ENCODE assay signal across 14 cellular contexts in genomic region chr19:32380269-32380668, GRCh38. TPM values are rescaled to one million over a fixed set of nuclear protein-coding genes. Genes with fewer than 3 reads are reported as not detected.
A peak's percentile ranks its signal among the peaks of the same experiment; 100 is the strongest.
DNase-seq lines count a peak whose midpoint lies in the region; ATAC-seq, FAIRE-seq and TF ChIP-seq lines count a peak whose summit lies in the region.
"Had no signal": no experiment of that assay in that cellular context is flagged by ENCODE, and none has a peak within 500 bp of the region (broad histone marks: within the 10 kb centered on the region; RNA-seq: fewer than 3 reads in every experiment).

No MANE protein-coding gene starts in this region.

- H3K27ac ChIP-seq in A549 (no peak overlapping the region), HEK293 (ENCODE audit: extremely low read depth, low read depth, low read length) (no peak overlapping the region)
- H3K27ac ChIP-seq: BLaER1 treated with 17β-estradiol and CSF1 and Interleukin-3, amounts not matched to agents 10 nM and 100 nM; GM23248 had no signal

- no peak for TF ChIP-seq POLR2A in A549 (IDR thresholded peaks at IDR 0.05; ENCODE audit: low read length)

- no peaks in the 10 kb centered on the region for H3K4me1 Mint-ChIP-seq in stimulated activated memory B cell treated with anti-CD40 and anti-IgM and Interleukin-4, amounts not matched to agents 10 μg/mL and 1 μg/mL and 100 μg/mL, for 72 hours
- H3K4me1 Mint-ChIP-seq: B cell had no signal

- no peak overlapping the region for H3K4me2 ChIP-seq in A549
- H3K4me2 ChIP-seq: BLaER1 treated with 17β-estradiol and CSF1 and Interleukin-3, amounts not matched to agents 10 nM and 100 nM had no signal

- H3K4me3 ChIP-seq in A549 (no peak overlapping the region), HEK293 (ENCODE audit: low read depth, low read length) (no peak overlapping the region), mucosa of descending colon (no peak overlapping the region)
- H3K4me3 ChIP-seq: BLaER1 treated with 17β-estradiol and CSF1 and Interleukin-3, amounts not matched to agents 10 nM and 100 nM; GM23248; HAP-1 had no signal

- DNase-seq in A549 (ENCODE audit: low read depth in 1 of 2, low spot score in 1 of 2) (no peak), mucosa of descending colon (no peak), NCI-H2196 treated with DMSO at 0.1 percent for 48 hours (lab: John Stamatoyannopoulos, UW; ENCODE audit: unreplicated experiment) (no peak), nucleus accumbens (lab: John Stamatoyannopoulos, UW) (no peak)
- DNase-seq: Calu3; CD8-positive, alpha-beta T cell; DMS79 treated with DMSO at 0.1 percent for 48 hours; GF-D8; GM23248 had no signal

- TF ChIP-seq EP300 in A549 (IDR thresholded peaks at IDR 0.05): no peak

- peaks cover 46% of the 10 kb centered on the region for H3K36me3 Mint-ChIP-seq in stimulated activated memory B cell treated with anti-CD40 and anti-IgM and Interleukin-4, amounts not matched to agents 10 μg/mL and 1 μg/mL and 100 μg/mL, for 72 hours

- TF ChIP-seq CTCF in A549 (IDR thresholded peaks at IDR 0.05): no peak
- no peak for TF ChIP-seq CTCF in HEK293 (tag by site-specific recombination; IDR thresholded peaks at IDR 0.05)
- no peak for TF ChIP-seq CTCF in mucosa of descending colon (IDR thresholded peaks at IDR 0.05)

- no peak overlapping the region for H3K4me3 Mint-ChIP-seq in stimulated activated memory B cell treated with anti-CD40 and anti-IgM and Interleukin-4, amounts not matched to agents 10 μg/mL and 1 μg/mL and 100 μg/mL, for 72 hours
- H3K4me3 Mint-ChIP-seq: B cell; CD8-positive, alpha-beta T cell had no signal

- 91% methylated on average over 3 of the region's 3 CpGs for WGBS in A549 (ENCODE audit: missing lambda C conversion rate)

- H3K27ac Mint-ChIP-seq in stimulated activated memory B cell treated with anti-CD40 and anti-IgM and Interleukin-4, amounts not matched to agents 10 μg/mL and 1 μg/mL and 100 μg/mL, for 72 hours: peak overlapping the region; percentile 42
- H3K27ac Mint-ChIP-seq: B cell had no signal

- intact Hi-C loops in mucosa of descending colon (cut with DNase I, micrococcal nuclease): no loop called here

- FAIRE-seq in A549 (lab: Jason Lieb, UNC): no peak

- no peaks in the 10 kb centered on the region for H3K9me3 Mint-ChIP-seq in stimulated activated memory B cell treated with anti-CD40 and anti-IgM and Interleukin-4, amounts not matched to agents 10 μg/mL and 1 μg/mL and 100 μg/mL, for 72 hours
- H3K9me3 Mint-ChIP-seq: CD8-positive, alpha-beta T cell had no signal

- H3K36me3 ChIP-seq in HEK293 (ENCODE audit: control insufficient read depth in 2 of 2, insufficient read depth in 1 of 2, low read length in 2 of 2): peaks cover 72 to 81% of the 10 kb centered on the region in 2 experiments
- H3K36me3 ChIP-seq in mucosa of descending colon (ENCODE audit: low read depth): no peaks in the 10 kb centered on the region

- no peak for ATAC-seq in A549
- peak; percentile 37 for ATAC-seq in mucosa of descending colon
- no peak for ATAC-seq in stimulated activated memory B cell treated with anti-CD40 and anti-IgM and Interleukin-4, amounts not matched to agents 10 μg/mL and 1 μg/mL and 100 μg/mL, for 72 hours
- ATAC-seq: CD8-positive, alpha-beta T cell had no signal

- POLR2A ChIA-PET in A549 (lab: Yijun Ruan, JAX) (interaction anchor here (0.9 kb wide), 1 partner anchor 25 kb away, joined by 3 read pairs; the partner anchor contains the start of gene DPY19L3), HEK293 (lab: Yijun Ruan, JAX) (no interaction called here)

- H3K9me3 ChIP-seq in A549: no peaks in the 10 kb centered on the region
- H3K9me3 ChIP-seq in HEK293 (ENCODE audit: control insufficient read depth, insufficient read depth, low read depth, low read length): no peaks in the 10 kb centered on the region; the same call in 1 of the 2 replicates
- no peaks in the 10 kb centered on the region for H3K9me3 ChIP-seq in mucosa of descending colon
- H3K9me3 ChIP-seq: HAP-1 had no signal

- CTCF ChIA-PET in A549 (lab: Yijun Ruan, JAX) (interaction anchor here (0.8 to 7.8 kb wide), 4 partner anchors 23 to 189 kb away, joined by 3 to 122 read pairs (median 6); no protein-coding TSS in a partner anchor), HEK293 (lab: Yijun Ruan, JAX) (interaction anchor here (0.7 to 1.1 kb wide), 3 partner anchors 8 to 672 kb away, joined by 4 to 7 read pairs (median 5); no protein-coding TSS in a partner anchor)

- H3K27me3 Mint-ChIP-seq in stimulated activated memory B cell treated with anti-CD40 and anti-IgM and Interleukin-4, amounts not matched to agents 10 μg/mL and 1 μg/mL and 100 μg/mL, for 72 hours: no peaks in the 10 kb centered on the region
- H3K27me3 Mint-ChIP-seq: B cell had no signal

- peaks cover 17% of the 10 kb centered on the region for H3K4me1 ChIP-seq in A549
- peaks cover 2% of the 10 kb centered on the region; the same call in 1 of the 2 replicates for H3K4me1 ChIP-seq in HEK293 (ENCODE audit: control insufficient read depth, insufficient read depth, low read length)
- H3K4me1 ChIP-seq in mucosa of descending colon (ENCODE audit: low read depth): no peaks in the 10 kb centered on the region
- H3K4me1 ChIP-seq: HAP-1 had no signal

- no peak for TF ChIP-seq RAD21 in A549 (conservative IDR thresholded peaks at IDR 0.05 in 1 of 2, IDR thresholded peaks at IDR 0.05 in 1 of 2)

TF ChIP-seq in A549, 52 proteins besides CTCF, POLR2A, EP300 and RAD21:
- TF ChIP-seq TFCP2L1 (CRISPR knock-in tag; IDR thresholded peaks at IDR 0.05) (no peak), GATA3 (IDR thresholded peaks at IDR 0.05; ENCODE audit: borderline replicate concordance) (no peak), POLR2AphosphoS2 (conservative IDR thresholded peaks at IDR 0.05; ENCODE audit: low read length) (no peak), MAFK (IDR thresholded peaks at IDR 0.05; ENCODE audit: partially characterized antibody) (peak; percentile 59)
- TF ChIP-seq, protein P1, sequence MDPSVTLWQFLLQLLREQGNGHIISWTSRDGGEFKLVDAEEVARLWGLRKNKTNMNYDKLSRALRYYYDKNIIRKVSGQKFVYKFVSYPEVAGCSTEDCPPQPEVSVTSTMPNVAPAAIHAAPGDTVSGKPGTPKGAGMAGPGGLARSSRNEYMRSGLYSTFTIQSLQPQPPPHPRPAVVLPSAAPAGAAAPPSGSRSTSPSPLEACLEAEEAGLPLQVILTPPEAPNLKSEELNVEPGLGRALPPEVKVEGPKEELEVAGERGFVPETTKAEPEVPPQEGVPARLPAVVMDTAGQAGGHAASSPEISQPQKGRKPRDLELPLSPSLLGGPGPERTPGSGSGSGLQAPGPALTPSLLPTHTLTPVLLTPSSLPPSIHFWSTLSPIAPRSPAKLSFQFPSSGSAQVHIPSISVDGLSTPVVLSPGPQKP (IDR thresholded peaks at IDR 0.05; ENCODE audit: low read depth, low read length): no peak

TF ChIP-seq in HEK293, 187 proteins besides CTCF, POLR2A, EP300 and RAD21:
- no peak for TF ChIP-seq ZNF692 (tag by site-specific recombination; IDR thresholded peaks at IDR 0.05)
- TF ChIP-seq ZNF121 (tag by site-specific recombination; IDR thresholded peaks at IDR 0.05): peak; percentile 38; the same call in 1 of the 2 replicates

RNA-seq across cellular contexts. Expression of gene DPY19L3, which starts 25.3 kb away (rescaled TPM):
- polyA plus RNA-seq in A549 (2011; rRNA removed): 28.9 and 29.6 TPM in 2 replicates
- 22.4 and 26.1 TPM in 2 replicates for polyA plus RNA-seq in A549 (2012; cell fraction: cytosol; rRNA removed)
- polyA plus RNA-seq in A549 (2012; cell fraction: nucleus; rRNA removed): 63.6 and 79.2 TPM in 2 replicates
- polyA plus RNA-seq in A549 (2017; fragmentation: RNase III; extraction: RNeasy Plus Mini Kit Qiagen cat#74134 plus additional on column Dnase treatment): 14.9 to 16.6 TPM (median 15.7 TPM) in 3 replicates
- 39.7 and 51.2 TPM in 2 replicates for polyA minus RNA-seq in A549 (2011; rRNA and poly(A)+ RNA removed)
- total RNA-seq in mucosa of descending colon: 10 to 100 TPM; 20.0 to 24.0 (median 21.5) TPM

RNA-seq across cellular contexts. Expression of gene ZNF507, which starts 34.9 kb away (rescaled TPM):
- 49.8 and 50.1 TPM in 2 replicates for polyA plus RNA-seq in A549 (2011; rRNA removed)
- 11.6 and 12.2 TPM in 2 replicates for polyA plus RNA-seq in A549 (2012; cell fraction: cytosol; rRNA removed)
- 8.4 and 11.3 TPM in 2 replicates for polyA plus RNA-seq in A549 (2012; cell fraction: nucleus; rRNA removed)
- 14.0 to 14.9 TPM (median 14.6 TPM) in 3 replicates for polyA plus RNA-seq in A549 (2017; fragmentation: RNase III; extraction: RNeasy Plus Mini Kit Qiagen cat#74134 plus additional on column Dnase treatment)
- 40.2 and 42.9 TPM in 2 replicates for polyA minus RNA-seq in A549 (2011; rRNA and poly(A)+ RNA removed)
- 10 to 100 TPM; 18.4 to 29.5 (median 21.6) TPM for total RNA-seq in mucosa of descending colon
